1 cellular context compared by ENCODE assay signal in the genomic region with DNA sequence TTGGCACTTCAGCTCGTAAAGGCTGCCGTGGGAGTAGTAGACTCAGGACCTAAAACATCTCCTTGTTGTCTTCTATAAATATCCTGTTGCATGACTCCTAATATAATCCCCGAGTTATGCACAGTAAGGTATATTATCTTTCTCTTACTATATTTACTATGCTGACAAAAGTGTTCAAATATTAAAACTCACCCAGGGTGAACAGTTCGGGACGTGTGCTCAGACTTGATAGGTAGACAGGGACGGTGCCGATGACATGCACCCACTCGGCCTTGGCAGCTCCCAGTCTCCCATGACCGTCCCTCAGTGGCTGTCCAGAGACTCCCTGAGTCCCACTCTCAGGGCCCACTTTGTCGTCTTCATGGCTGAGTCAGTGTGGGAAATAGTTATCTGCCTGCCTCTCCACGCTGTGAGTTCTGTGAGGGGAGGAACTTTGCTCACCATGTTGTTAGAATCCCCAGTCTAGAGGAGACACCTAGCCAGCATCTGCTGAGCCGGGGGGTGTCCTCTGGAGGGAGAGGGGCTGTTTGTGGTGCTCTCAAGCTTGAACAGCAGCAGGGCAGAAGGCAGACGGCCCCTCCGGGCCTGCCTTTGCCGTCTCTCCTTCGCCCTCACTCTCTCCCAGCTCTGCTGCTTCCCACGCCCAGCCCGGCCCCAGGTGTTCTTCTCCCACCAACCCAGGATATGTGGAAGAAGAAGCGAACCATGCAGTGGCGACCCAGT.
TF ChIP-seq lines count a peak whose summit lies in the region.

No MANE protein-coding gene starts in this region.

TF ChIP-seq in SK-N-SH, 30 proteins besides CTCF, POLR2A, EP300 and RAD21 (continued from another document):
- TF ChIP-seq REST (IDR thresholded peaks at IDR 0.05; ENCODE audit: low read depth, low read length) (no peak), POLR2AphosphoS5 (IDR thresholded peaks at IDR 0.05; ENCODE audit: low read depth, low read length) (no peak), YY1 (IDR thresholded peaks at IDR 0.05; ENCODE audit: low read depth) (no peak), USF1 (IDR thresholded peaks at IDR 0.05; ENCODE audit: borderline replicate concordance, low read depth) (no peak), CHD2 (IDR thresholded peaks at IDR 0.05; ENCODE audit: low read length, partially characterized antibody) (no peak), FOXM1 (IDR thresholded peaks at IDR 0.05; ENCODE audit: low read depth) (no peak)
